In the genomic region with DNA sequence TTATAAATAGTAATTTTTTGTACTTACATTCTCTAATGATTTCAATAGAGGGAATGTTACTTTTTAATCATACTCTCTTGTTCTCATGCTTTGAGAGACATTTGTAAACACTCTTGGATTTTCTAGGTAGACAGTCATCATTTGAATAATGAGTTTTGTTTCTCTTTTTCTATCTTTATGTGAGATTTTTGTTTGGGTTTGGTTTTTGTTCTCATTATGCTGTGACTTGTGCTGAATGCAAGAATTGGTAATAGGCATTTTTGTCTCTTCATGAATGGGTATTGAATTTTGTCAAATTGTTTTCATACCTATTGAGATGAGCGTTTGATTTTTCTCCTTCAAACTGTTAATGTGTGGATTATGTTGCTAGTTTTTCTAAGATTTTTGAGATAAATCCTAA, we compare ENCODE assay signal across 19 cellular contexts. TPM values are rescaled to one million over a fixed set of nuclear protein-coding genes. Genes with fewer than 3 reads are reported as not detected.
A peak's percentile ranks its signal among the peaks of the same experiment; 100 is the strongest.
DNase-seq lines count a peak whose midpoint lies in the region; ATAC-seq and TF ChIP-seq lines count a peak whose summit lies in the region.
"Had no signal": no experiment of that assay in that cellular context is flagged by ENCODE, and none has a peak within 500 bp of the region (broad histone marks: within the 10 kb centered on the region; RNA-seq: fewer than 3 reads in every experiment).

No MANE protein-coding gene starts in this region.

- TF ChIP-seq CTCF in GM13976 (IDR thresholded peaks at IDR 0.05; ENCODE audit: borderline replicate concordance, control extremely low read depth, extremely low read depth, insufficient read depth, missing control alignments), result no peak
- no peak for TF ChIP-seq CTCF in transverse colon (IDR thresholded peaks at IDR 0.05)

- TF ChIP-seq POLR2A in transverse colon (IDR thresholded peaks at IDR 0.05), result no peak

- H3K36me3 ChIP-seq in transverse colon, result no peaks in the 10 kb centered on the region

- H3K36me3 Mint-ChIP-seq in central memory CD8-positive, alpha-beta T cell (ENCODE audit: insufficient read depth), result peaks cover 23% of the 10 kb centered on the region

- DNase-seq in GM13976 (ENCODE audit: low spot score), result peak; percentile 32
- no peak for DNase-seq in central memory CD8-positive, alpha-beta T cell (ENCODE audit: low spot score in 2 of 2)
- DNase-seq in transverse colon, result no peak
- no peak for DNase-seq in activated CD8-positive, alpha-beta memory T cell treated with anti-CD3 and anti-CD28 coated beads, Interleukin-2, amount 50 U/mL, for 48 hours
- DNase-seq in HuH-7.5 (ENCODE audit: low spot score), result no peak
- no peak for DNase-seq in NOMO-1 treated with dmso at 0.1 percent for 144 hours (lab: John Stamatoyannopoulos, UW; ENCODE audit: unreplicated experiment)
- DNase-seq: cortex of kidney; mucosa of descending colon; stimulated activated CD4-positive, alpha-beta T cell treated with anti-CD3 and anti-CD28 coated beads, Interleukin-2, amount 100 ng/mL, for 48 hours; stomach; SW 1271 had no signal

- 67 to 90% methylated on average over 1 of the region's 1 CpG for WGBS in transverse colon (ENCODE audit: low coverage in 1 of 2), 2 donors

- H3K4me3 Mint-ChIP-seq in central memory CD8-positive, alpha-beta T cell, result no peak overlapping the region
- H3K4me3 Mint-ChIP-seq: activated CD4-positive, alpha-beta T cell treated with anti-CD3 and anti-CD28 coated beads, Interleukin-2, amount 10 ng/mL, durations not matched to agents 7 days and 5 days had no signal

- H3K27ac ChIP-seq in transverse colon, result no peak overlapping the region
- H3K27ac ChIP-seq: BLaER1 treated with 17β-estradiol and CSF1 and Interleukin-3, amounts not matched to agents 10 nM and 100 nM; stomach had no signal

- H3K27ac Mint-ChIP-seq in central memory CD8-positive, alpha-beta T cell (ENCODE audit: low read depth), result peak overlapping the region; percentile 100
- H3K27ac Mint-ChIP-seq: activated CD4-positive, alpha-beta T cell treated with anti-CD3 and anti-CD28 coated beads, Interleukin-2, amount 10 ng/mL, durations not matched to agents 7 days and 5 days; progenitor cell of endocrine pancreas had no signal

- no peak overlapping the region for H3K4me3 ChIP-seq in transverse colon
- H3K4me3 ChIP-seq: BLaER1 treated with 17β-estradiol and CSF1 and Interleukin-3, amounts not matched to agents 10 nM and 100 nM; mucosa of descending colon; stomach had no signal

- intact Hi-C loops in transverse colon (cut with DNase I; ENCODE audit: low total_unique reads), result no loop called here

- in situ Hi-C loops in GM13976 (cut with MboI; ENCODE audit: low sequenced_read_pairs, unreplicated experiment) (no loop called here), transverse colon (cut with MboI; ENCODE audit: low pct_ligation_motif_present in 1 of 4, low pct_unique_long_range_greater_than_20kb in 1 of 4, low sequenced_read_pairs in 3 of 4) (no loop called here)

- H3K9me3 Mint-ChIP-seq in central memory CD8-positive, alpha-beta T cell, result no peaks in the 10 kb centered on the region

- H3K9me3 ChIP-seq in transverse colon, result no peaks in the 10 kb centered on the region
- H3K9me3 ChIP-seq: BLaER1 treated with 17β-estradiol and CSF1 and Interleukin-3, amounts not matched to agents 10 nM and 100 nM; mucosa of descending colon; stomach had no signal

- peak; percentile 44 for ATAC-seq in GM19351 (IDR thresholded peaks at IDR 0.05; ENCODE audit: unreplicated experiment)
- ATAC-seq in HG02884 (IDR thresholded peaks at IDR 0.05; ENCODE audit: unreplicated experiment), result peak; percentile 41
- ATAC-seq in central memory CD8-positive, alpha-beta T cell (replicated peaks; ENCODE audit: extremely low read depth, poor library complexity, severe bottlenecking), result no peak
- ATAC-seq: mucosa of descending colon had no signal

- H3K27me3 ChIP-seq in transverse colon, result no peaks in the 10 kb centered on the region
- H3K27me3 ChIP-seq: BLaER1 treated with 17β-estradiol and CSF1 and Interleukin-3, amounts not matched to agents 10 nM and 100 nM; stomach had no signal

- peaks cover 86% of the 10 kb centered on the region for H3K4me1 Mint-ChIP-seq in central memory CD8-positive, alpha-beta T cell

- peaks cover 0 to 16% (median 3%) of the 10 kb centered on the region in 4 donors for H3K4me1 ChIP-seq in transverse colon

- TF ChIP-seq EP300 in transverse colon (IDR thresholded peaks at IDR 0.05; ENCODE audit: low read depth), result no peak

- H3K27me3 Mint-ChIP-seq in central memory CD8-positive, alpha-beta T cell, result no peaks in the 10 kb centered on the region
- H3K27me3 Mint-ChIP-seq: activated CD4-positive, alpha-beta T cell treated with anti-CD3 and anti-CD28 coated beads, Interleukin-2, amount 10 ng/mL, durations not matched to agents 7 days and 5 days; progenitor cell of endocrine pancreas had no signal

RNA-seq across cellular contexts. Expression of gene GPR183, which starts 56.8 kb away (rescaled TPM):
- 10 to 100 TPM in 1 of 4 donors, 1 to 10 TPM in 3; 3.0 to 14.6 (median 6.5) TPM for total RNA-seq in transverse colon
- total RNA-seq: fibroblast of lung, G401, MCF 10A, progenitor cell of endocrine pancreas had no signal
